Comparison of ENCODE assay signal across 1 cellular context in the genomic region with DNA sequence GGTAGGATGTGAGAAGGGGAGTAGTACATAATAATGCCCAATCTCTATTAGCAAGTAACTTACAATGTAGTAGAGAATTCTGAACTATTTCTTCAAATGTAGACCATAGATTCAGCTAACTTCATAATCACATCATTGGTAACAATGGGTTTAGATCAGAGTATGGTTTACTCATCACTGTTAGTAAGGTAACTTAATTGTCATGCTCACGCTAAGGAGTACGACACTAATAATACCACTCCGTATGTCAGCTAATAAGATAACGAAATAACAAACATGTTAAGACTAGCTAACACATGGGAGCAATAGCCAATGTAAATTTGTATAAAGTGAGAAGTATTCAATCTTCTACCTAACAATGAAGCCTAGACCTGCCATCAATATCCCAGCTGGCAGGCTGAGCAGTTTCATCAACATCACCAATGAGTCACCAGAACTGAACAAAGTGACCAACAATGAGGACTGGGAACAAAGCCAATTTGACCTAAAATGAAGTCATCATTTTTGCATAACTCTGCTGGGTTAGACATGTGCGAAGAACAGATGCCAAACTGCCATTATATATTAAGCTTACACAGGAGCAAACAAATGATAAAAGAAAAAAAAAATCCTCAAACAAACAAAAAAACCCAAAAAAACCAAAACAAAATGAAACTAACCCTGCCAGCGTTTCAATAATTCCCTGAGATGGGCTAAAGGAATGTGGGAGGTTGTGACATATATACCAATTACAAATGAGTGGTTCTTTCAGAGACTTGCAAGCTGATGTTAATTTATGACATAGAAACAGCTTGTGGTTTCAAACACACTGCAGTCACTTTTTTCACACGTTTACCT.
TF ChIP-seq lines count a peak whose summit lies in the region.

No MANE protein-coding gene starts in this region.

TF ChIP-seq in HepG2, 621 proteins besides CTCF, POLR2A, EP300 and RAD21 (continued from another document):
- TF ChIP-seq, protein P1, sequence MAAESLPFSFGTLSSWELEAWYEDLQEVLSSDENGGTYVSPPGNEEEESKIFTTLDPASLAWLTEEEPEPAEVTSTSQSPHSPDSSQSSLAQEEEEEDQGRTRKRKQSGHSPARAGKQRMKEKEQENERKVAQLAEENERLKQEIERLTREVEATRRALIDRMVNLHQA (CRISPR knock-in tag; IDR thresholded peaks at IDR 0.05): no peak
- TF ChIP-seq JUNB (CRISPR knock-in tag; IDR thresholded peaks at IDR 0.05; ENCODE audit: borderline replicate concordance) (peak; percentile 38; the same call in 1 of the 2 replicates), CEBPB (IDR thresholded peaks at IDR 0.05; ENCODE audit: borderline replicate concordance, low read depth, low read length) (peak; percentile 28; the same call in 1 of the 2 replicates), HMG20A (CRISPR knock-in tag; IDR thresholded peaks at IDR 0.05; ENCODE audit: borderline replicate concordance) (peak; percentile 26; the same call in 1 of the 2 replicates), ZNF563 (CRISPR knock-in tag; IDR thresholded peaks at IDR 0.05) (no peak), SOX5 (CRISPR knock-in tag; IDR thresholded peaks at IDR 0.05; ENCODE audit: borderline replicate concordance) (peak; percentile 86), KAT8 (CRISPR knock-in tag; IDR thresholded peaks at IDR 0.05) (0 out of 2 replicates have a peak, but pooled peaks have one; percentile 14), SAP130 (CRISPR knock-in tag; IDR thresholded peaks at IDR 0.05; ENCODE audit: low read depth) (peak; percentile 52; the same call in 1 of the 2 replicates), SRSF9 (IDR thresholded peaks at IDR 0.05; ENCODE audit: borderline replicate concordance, insufficient read depth, low read depth, low read length, poor library complexity, severe bottlenecking) (no peak), FOSL2 (CRISPR knock-in tag; IDR thresholded peaks at IDR 0.05) (peak; percentile 96), RCOR2 (CRISPR knock-in tag; IDR thresholded peaks at IDR 0.05) (peak; percentile 43; the same call in 1 of the 2 replicates), ATM (IDR thresholded peaks at IDR 0.05; ENCODE audit: borderline replicate concordance) (peak; percentile 64; the same call in 1 of the 2 replicates), FOSL1 (CRISPR knock-in tag; IDR thresholded peaks at IDR 0.05; ENCODE audit: borderline replicate concordance) (peak; percentile 37; the same call in 1 of the 2 replicates), TEAD3 (CRISPR knock-in tag; optimal IDR thresholded peaks at IDR 0.05; ENCODE audit: borderline replicate concordance) (peak; percentile 30), ZFP41 (CRISPR knock-in tag; IDR thresholded peaks at IDR 0.05; ENCODE audit: borderline replicate concordance) (no peak), GATAD2A (CRISPR knock-in tag; IDR thresholded peaks at IDR 0.05) (peak; percentile 42; the same call in 1 of the 2 replicates), SOX6 (IDR thresholded peaks at IDR 0.05) (no peak), SOX6 (CRISPR knock-in tag; IDR thresholded peaks at IDR 0.05) (peak; percentile 73), ZNF644 (CRISPR knock-in tag; IDR thresholded peaks at IDR 0.05; ENCODE audit: low read depth) (peak; percentile 62), HNF4A (CRISPR knock-in tag; IDR thresholded peaks at IDR 0.05) (0 out of 2 replicates have a peak, but pooled peaks have one; percentile 21), ELF4 (CRISPR knock-in tag; IDR thresholded peaks at IDR 0.05; ENCODE audit: borderline replicate concordance) (no peak), ZBTB21 (CRISPR knock-in tag; IDR thresholded peaks at IDR 0.05) (peak; percentile 70; the same call in 1 of the 2 replicates), LCORL (IDR thresholded peaks at IDR 0.05) (peak; percentile 47; the same call in 1 of the 2 replicates), LCORL (CRISPR knock-in tag; IDR thresholded peaks at IDR 0.05) (no peak), RARA (CRISPR knock-in tag; IDR thresholded peaks at IDR 0.05) (no peak), CREB1 (IDR thresholded peaks at IDR 0.05) (peak; percentile 58), CREB1 (CRISPR knock-in tag; IDR thresholded peaks at IDR 0.05) (peak; percentile 50; the same call in 1 of the 2 replicates), ATF7 (IDR thresholded peaks at IDR 0.05) (peak; percentile 79), ATF7 (CRISPR knock-in tag; IDR thresholded peaks at IDR 0.05) (no peak), SOX13 (IDR thresholded peaks at IDR 0.05) (no peak; the same call in 1 of the 2 replicates), SOX13 (CRISPR knock-in tag; conservative IDR thresholded peaks at IDR 0.05 in 1 of 2, IDR thresholded peaks at IDR 0.05 in 1 of 2) (peak in 1 of 2 experiments; percentile 87; a peak in 2 of 4 replicates)
- TF ChIP-seq, protein P2, sequence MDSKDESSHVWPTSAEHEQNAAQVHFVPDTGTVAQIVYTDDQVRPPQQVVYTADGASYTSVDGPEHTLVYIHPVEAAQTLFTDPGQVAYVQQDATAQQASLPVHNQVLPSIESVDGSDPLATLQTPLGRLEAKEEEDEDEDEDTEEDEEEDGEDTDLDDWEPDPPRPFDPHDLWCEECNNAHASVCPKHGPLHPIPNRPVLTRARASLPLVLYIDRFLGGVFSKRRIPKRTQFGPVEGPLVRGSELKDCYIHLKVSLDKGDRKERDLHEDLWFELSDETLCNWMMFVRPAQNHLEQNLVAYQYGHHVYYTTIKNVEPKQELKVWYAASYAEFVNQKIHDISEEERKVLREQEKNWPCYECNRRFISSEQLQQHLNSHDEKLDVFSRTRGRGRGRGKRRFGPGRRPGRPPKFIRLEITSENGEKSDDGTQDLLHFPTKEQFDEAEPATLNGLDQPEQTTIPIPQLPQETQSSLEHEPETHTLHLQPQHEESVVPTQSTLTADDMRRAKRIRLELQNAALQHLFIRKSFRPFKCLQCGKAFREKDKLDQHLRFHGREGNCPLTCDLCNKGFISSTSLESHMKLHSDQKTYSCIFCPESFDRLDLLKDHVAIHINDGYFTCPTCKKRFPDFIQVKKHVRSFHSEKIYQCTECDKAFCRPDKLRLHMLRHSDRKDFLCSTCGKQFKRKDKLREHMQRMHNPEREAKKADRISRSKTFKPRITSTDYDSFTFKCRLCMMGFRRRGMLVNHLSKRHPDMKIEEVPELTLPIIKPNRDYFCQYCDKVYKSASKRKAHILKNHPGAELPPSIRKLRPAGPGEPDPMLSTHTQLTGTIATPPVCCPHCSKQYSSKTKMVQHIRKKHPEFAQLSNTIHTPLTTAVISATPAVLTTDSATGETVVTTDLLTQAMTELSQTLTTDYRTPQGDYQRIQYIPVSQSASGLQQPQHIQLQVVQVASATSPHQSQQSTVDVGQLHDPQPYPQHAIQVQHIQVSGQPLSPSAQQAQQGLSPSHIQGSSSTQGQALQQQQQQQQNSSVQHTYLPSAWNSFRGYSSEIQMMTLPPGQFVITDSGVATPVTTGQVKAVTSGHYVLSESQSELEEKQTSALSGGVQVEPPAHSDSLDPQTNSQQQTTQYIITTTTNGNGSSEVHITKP (CRISPR knock-in tag; IDR thresholded peaks at IDR 0.05; ENCODE audit: low read depth): no peak
- TF ChIP-seq, protein P3, sequence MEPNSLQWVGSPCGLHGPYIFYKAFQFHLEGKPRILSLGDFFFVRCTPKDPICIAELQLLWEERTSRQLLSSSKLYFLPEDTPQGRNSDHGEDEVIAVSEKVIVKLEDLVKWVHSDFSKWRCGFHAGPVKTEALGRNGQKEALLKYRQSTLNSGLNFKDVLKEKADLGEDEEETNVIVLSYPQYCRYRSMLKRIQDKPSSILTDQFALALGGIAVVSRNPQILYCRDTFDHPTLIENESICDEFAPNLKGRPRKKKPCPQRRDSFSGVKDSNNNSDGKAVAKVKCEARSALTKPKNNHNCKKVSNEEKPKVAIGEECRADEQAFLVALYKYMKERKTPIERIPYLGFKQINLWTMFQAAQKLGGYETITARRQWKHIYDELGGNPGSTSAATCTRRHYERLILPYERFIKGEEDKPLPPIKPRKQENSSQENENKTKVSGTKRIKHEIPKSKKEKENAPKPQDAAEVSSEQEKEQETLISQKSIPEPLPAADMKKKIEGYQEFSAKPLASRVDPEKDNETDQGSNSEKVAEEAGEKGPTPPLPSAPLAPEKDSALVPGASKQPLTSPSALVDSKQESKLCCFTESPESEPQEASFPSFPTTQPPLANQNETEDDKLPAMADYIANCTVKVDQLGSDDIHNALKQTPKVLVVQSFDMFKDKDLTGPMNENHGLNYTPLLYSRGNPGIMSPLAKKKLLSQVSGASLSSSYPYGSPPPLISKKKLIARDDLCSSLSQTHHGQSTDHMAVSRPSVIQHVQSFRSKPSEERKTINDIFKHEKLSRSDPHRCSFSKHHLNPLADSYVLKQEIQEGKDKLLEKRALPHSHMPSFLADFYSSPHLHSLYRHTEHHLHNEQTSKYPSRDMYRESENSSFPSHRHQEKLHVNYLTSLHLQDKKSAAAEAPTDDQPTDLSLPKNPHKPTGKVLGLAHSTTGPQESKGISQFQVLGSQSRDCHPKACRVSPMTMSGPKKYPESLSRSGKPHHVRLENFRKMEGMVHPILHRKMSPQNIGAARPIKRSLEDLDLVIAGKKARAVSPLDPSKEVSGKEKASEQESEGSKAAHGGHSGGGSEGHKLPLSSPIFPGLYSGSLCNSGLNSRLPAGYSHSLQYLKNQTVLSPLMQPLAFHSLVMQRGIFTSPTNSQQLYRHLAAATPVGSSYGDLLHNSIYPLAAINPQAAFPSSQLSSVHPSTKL (CRISPR knock-in tag; IDR thresholded peaks at IDR 0.05): peak; percentile 63
- TF ChIP-seq, protein P4, sequence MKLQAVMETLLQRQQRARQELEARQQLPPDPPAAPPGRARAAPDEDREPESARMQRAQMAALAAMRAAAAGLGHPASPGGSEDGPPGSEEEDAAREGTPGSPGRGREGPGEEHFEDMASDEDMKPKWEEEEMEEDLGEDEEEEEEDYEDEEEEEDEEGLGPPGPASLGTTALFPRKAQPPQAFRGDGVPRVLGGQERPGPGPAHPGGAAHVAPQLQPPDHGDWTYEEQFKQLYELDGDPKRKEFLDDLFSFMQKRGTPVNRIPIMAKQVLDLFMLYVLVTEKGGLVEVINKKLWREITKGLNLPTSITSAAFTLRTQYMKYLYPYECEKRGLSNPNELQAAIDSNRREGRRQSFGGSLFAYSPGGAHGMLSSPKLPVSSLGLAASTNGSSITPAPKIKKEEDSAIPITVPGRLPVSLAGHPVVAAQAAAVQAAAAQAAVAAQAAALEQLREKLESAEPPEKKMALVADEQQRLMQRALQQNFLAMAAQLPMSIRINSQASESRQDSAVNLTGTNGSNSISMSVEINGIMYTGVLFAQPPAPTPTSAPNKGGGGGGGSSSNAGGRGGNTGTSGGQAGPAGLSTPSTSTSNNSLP (IDR thresholded peaks at IDR 0.05; ENCODE audit: low read depth, low read length): 0 out of 2 replicates have a peak, but pooled peaks have one; percentile 9
- TF ChIP-seq, protein P5, sequence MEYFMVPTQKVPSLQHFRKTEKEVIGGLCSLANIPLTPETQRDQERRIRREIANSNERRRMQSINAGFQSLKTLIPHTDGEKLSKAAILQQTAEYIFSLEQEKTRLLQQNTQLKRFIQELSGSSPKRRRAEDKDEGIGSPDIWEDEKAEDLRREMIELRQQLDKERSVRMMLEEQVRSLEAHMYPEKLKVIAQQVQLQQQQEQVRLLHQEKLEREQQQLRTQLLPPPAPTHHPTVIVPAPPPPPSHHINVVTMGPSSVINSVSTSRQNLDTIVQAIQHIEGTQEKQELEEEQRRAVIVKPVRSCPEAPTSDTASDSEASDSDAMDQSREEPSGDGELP (IDR thresholded peaks at IDR 0.05; ENCODE audit: borderline replicate concordance, low read depth): peak; percentile 68; the same call in 1 of the 2 replicates
- TF ChIP-seq, protein P6, sequence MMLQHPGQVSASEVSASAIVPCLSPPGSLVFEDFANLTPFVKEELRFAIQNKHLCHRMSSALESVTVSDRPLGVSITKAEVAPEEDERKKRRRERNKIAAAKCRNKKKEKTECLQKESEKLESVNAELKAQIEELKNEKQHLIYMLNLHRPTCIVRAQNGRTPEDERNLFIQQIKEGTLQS (CRISPR knock-in tag; IDR thresholded peaks at IDR 0.05): peak; percentile 83
- TF ChIP-seq, protein P7, sequence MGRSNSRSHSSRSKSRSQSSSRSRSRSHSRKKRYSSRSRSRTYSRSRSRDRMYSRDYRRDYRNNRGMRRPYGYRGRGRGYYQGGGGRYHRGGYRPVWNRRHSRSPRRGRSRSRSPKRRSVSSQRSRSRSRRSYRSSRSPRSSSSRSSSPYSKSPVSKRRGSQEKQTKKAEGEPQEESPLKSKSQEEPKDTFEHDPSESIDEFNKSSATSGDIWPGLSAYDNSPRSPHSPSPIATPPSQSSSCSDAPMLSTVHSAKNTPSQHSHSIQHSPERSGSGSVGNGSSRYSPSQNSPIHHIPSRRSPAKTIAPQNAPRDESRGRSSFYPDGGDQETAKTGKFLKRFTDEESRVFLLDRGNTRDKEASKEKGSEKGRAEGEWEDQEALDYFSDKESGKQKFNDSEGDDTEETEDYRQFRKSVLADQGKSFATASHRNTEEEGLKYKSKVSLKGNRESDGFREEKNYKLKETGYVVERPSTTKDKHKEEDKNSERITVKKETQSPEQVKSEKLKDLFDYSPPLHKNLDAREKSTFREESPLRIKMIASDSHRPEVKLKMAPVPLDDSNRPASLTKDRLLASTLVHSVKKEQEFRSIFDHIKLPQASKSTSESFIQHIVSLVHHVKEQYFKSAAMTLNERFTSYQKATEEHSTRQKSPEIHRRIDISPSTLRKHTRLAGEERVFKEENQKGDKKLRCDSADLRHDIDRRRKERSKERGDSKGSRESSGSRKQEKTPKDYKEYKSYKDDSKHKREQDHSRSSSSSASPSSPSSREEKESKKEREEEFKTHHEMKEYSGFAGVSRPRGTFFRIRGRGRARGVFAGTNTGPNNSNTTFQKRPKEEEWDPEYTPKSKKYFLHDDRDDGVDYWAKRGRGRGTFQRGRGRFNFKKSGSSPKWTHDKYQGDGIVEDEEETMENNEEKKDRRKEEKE (IDR thresholded peaks at IDR 0.05): no peak
TF ChIP-seq in HepG2: peak in this region for 25.
